17 cellular contexts compared by ENCODE assay signal in genomic region chr2:218736535-218736934, GRCh38. TPM values are rescaled to one million over a fixed set of nuclear protein-coding genes. Genes with fewer than 3 reads are reported as not detected.
DNase-seq lines count a peak whose midpoint lies in the region; ATAC-seq and TF ChIP-seq lines count a peak whose summit lies in the region.
"Had no signal": no experiment of that assay in that cellular context is flagged by ENCODE, and none has a peak within 500 bp of the region (broad histone marks: within the 10 kb centered on the region; RNA-seq: fewer than 3 reads in every experiment).

No MANE protein-coding gene starts in this region.

- no peaks in the 10 kb centered on the region for H4K20me1 ChIP-seq in mammary epithelial cell (ENCODE audit: insufficient read depth, low read length)

- CTCF ChIA-PET in mammary epithelial cell (lab: Charles Lee; ENCODE audit: low non-redundant PET) = interaction anchor here (1.0 kb wide), 1 partner anchor 111 kb away, joined by 3 read pairs; no protein-coding TSS in a partner anchor

- H2AFZ ChIP-seq in mammary epithelial cell (ENCODE audit: low read depth, low read length) = no peak overlapping the region
- H2AFZ ChIP-seq: GM23338 had no signal

- DNase-seq in CD14-positive monocyte (ENCODE audit: low spot score) = no peak
- peak; percentile 37 for DNase-seq in mammary epithelial cell
- DNase-seq in fibroblast of peridontal ligament (ENCODE audit: extremely low read depth) = peak; percentile 39
- DNase-seq in sciatic nerve (ENCODE audit: low spot score) = no peak
- no peak for DNase-seq in substantia nigra (lab: John Stamatoyannopoulos, UW)
- DNase-seq in colonic mucosa = no peak
- DNase-seq in NCI-H1436 (lab: John Stamatoyannopoulos, UW) = no peak
- DNase-seq: 8988T; CD4-positive, alpha-beta T cell; COR-L47; DMS153; DMS79 treated with DMSO at 0.1 percent for 48 hours; EL; H7; IMR-90 had no signal

- H3K36me3 Mint-ChIP-seq in CD14-positive monocyte = peaks cover 74 to 76% of the 10 kb centered on the region in 2 donors

- peaks cover 0 to 12% (median 4%) of the 10 kb centered on the region in 7 donors for H3K9me3 Mint-ChIP-seq in CD14-positive monocyte
- H3K9me3 Mint-ChIP-seq: CD4-positive, alpha-beta T cell; GM23338 had no signal

- no TSS peak for BruUV-seq in mammary epithelial cell (replicated peaks; lab: Mats Ljungman, UMichigan)

- peak overlapping the region in 4 of 7 donors; percentile 10 to 100 (median 40) for H3K27ac Mint-ChIP-seq in CD14-positive monocyte
- H3K27ac Mint-ChIP-seq: CD4-positive, alpha-beta T cell; GM23338 had no signal

- dilution Hi-C loops in mammary epithelial cell (cut with HindIII; ENCODE audit: low sequenced_read_pairs) = loop anchor here (5.0 kb wide), 1 partner anchor 86 kb away; no protein-coding TSS in a partner anchor

- H3K9me3 ChIP-seq in mammary epithelial cell (replicated peaks; ENCODE audit: insufficient read depth, low read length) (no peaks in the 10 kb centered on the region), colonic mucosa (no peaks in the 10 kb centered on the region)
- H3K9me3 ChIP-seq: BLaER1 treated with 17β-estradiol and CSF1 and Interleukin-3, amounts not matched to agents 10 nM and 100 nM had no signal

- H3K4me3 ChIP-seq in mammary epithelial cell (replicated peaks in 1 of 3; ENCODE audit: insufficient read depth in 1 of 3, low read depth in 2 of 3, low read length in 3 of 3) = no peak overlapping the region
- H3K4me3 ChIP-seq in colonic mucosa = no peak overlapping the region
- H3K4me3 ChIP-seq: BLaER1 treated with 17β-estradiol and CSF1 and Interleukin-3, amounts not matched to agents 10 nM and 100 nM; GM23338 had no signal

- no peak for TF ChIP-seq CTCF in CD14-positive monocyte (IDR thresholded peaks at IDR 0.05)
- TF ChIP-seq CTCF in mammary epithelial cell (conservative IDR thresholded peaks at IDR 0.05 in 1 of 2, IDR thresholded peaks at IDR 0.05 in 1 of 2; ENCODE audit: extremely low read depth in 1 of 2, insufficient read depth in 1 of 2, low read depth in 1 of 2, low read length in 2 of 2) = no peak
- TF ChIP-seq CTCF in colonic mucosa (IDR thresholded peaks at IDR 0.05) = no peak

- H3K4me3 Mint-ChIP-seq in CD14-positive monocyte = no peak overlapping the region
- H3K4me3 Mint-ChIP-seq: CD4-positive, alpha-beta T cell; GM23338 had no signal

- peaks cover 0 to 1% (median 0%) of the 10 kb centered on the region in 3 donors for H3K27me3 Mint-ChIP-seq in CD14-positive monocyte (ENCODE audit: low read depth in 3 of 3)
- H3K27me3 Mint-ChIP-seq: CD4-positive, alpha-beta T cell had no signal

- ATAC-seq in sciatic nerve = peak; percentile 52
- ATAC-seq: GM23338 had no signal

- H3K4me2 ChIP-seq in mammary epithelial cell (ENCODE audit: insufficient read depth, low read depth, low read length) = peak overlapping the region; percentile 7
- H3K4me2 ChIP-seq: GM23338 had no signal

- H3K4me1 Mint-ChIP-seq in CD14-positive monocyte = peaks cover 57% of the 10 kb centered on the region

- H3K27ac ChIP-seq in mammary epithelial cell (ENCODE audit: insufficient read depth, low read depth, low read length) (peak overlapping the region; percentile 9), substantia nigra (ENCODE audit: low read depth, low read length, poor library complexity, severe bottlenecking) (no peak overlapping the region), colonic mucosa (no peak overlapping the region)

- WGBS in mammary epithelial cell (ENCODE audit: low coverage, missing lambda C conversion rate) = 0% methylated on average over 2 of the region's 2 CpGs

- no peaks in the 10 kb centered on the region for H3K27me3 ChIP-seq in mammary epithelial cell (ENCODE audit: insufficient read depth, low read length)
- H3K27me3 ChIP-seq in colonic mucosa = no peaks in the 10 kb centered on the region
- H3K27me3 ChIP-seq: BLaER1 treated with 17β-estradiol and CSF1 and Interleukin-3, amounts not matched to agents 10 nM and 100 nM had no signal

- in situ Hi-C loops in mammary epithelial cell (cut with MboI; ENCODE audit: low sequenced_read_pairs in 2 of 2) = no loop called here

- H3K9ac ChIP-seq in mammary epithelial cell (ENCODE audit: insufficient read depth, low read length) = no peak overlapping the region
- no peak overlapping the region for H3K9ac ChIP-seq in colonic mucosa (ENCODE audit: low read depth in 2 of 2, low read length in 2 of 2)

- peaks cover 43% of the 10 kb centered on the region for H3K4me1 ChIP-seq in mammary epithelial cell (ENCODE audit: insufficient read depth, low read length)
- H3K4me1 ChIP-seq in colonic mucosa = peaks cover 7% of the 10 kb centered on the region

- peaks cover 83% of the 10 kb centered on the region for H3K79me2 ChIP-seq in mammary epithelial cell (ENCODE audit: insufficient read depth, low read length)

- H3K36me3 ChIP-seq in mammary epithelial cell (ENCODE audit: insufficient read depth, low read length) = peaks cover 15% of the 10 kb centered on the region
- no peaks in the 10 kb centered on the region for H3K36me3 ChIP-seq in colonic mucosa

- intact Hi-C loops in CD14-positive monocyte (cut with micrococcal nuclease) (no loop called here), mammary epithelial cell (cut with micrococcal nuclease) (no loop called here), sciatic nerve (cut with DNase I) (no loop called here), colonic mucosa (cut with DNase I) (no loop called here)

RNA-seq across cellular contexts. Expression of gene TTLL4, which starts 25.9 kb away (rescaled TPM):
- polyA plus RNA-seq in CD14-positive monocyte (10 to 100 TPM; 13.5 to 16.3 TPM), mammary epithelial cell (34.2 TPM)
- total RNA-seq in mammary epithelial cell (10 to 100 TPM; 31.3 to 47.3 TPM), sciatic nerve (50.3 TPM), colonic mucosa (10 to 100 TPM; 27.5 to 36.7 TPM)
- polyA minus RNA-seq in mammary epithelial cell = 96.9 TPM

RNA-seq across cellular contexts. Expression of gene CYP27A1, which starts 45.4 kb away (rescaled TPM):
- polyA plus RNA-seq in CD14-positive monocyte = 100 to 1,000 TPM; 214 to 218 TPM
- 10 to 100 TPM in 1 of 2 donors, under 1 TPM in 1; 0.16 to 14.5 TPM for total RNA-seq in mammary epithelial cell
- 0.40 TPM for polyA plus RNA-seq in mammary epithelial cell
- not detected for polyA minus RNA-seq in mammary epithelial cell
- 51.8 TPM for total RNA-seq in sciatic nerve
- 10 to 100 TPM; 21.7 to 54.0 TPM for total RNA-seq in colonic mucosa

Comparison
In these comparisons a context has a peak if more than half of its experiments do, and no peak if none do; other contexts are left out.
1. DNase-seq: peak in mammary epithelial cell (single experiment) and fibroblast of peridontal ligament (single experiment); none in CD14-positive monocyte (single experiment), sciatic nerve (single experiment), substantia nigra (0 of 49), colonic mucosa (single experiment) and NCI-H1436 (single experiment).